Comparison of ENCODE assay signal across 8 cellular contexts in genomic region chr22:26589367-26589844, GRCh38. TPM values are rescaled to one million over a fixed set of nuclear protein-coding genes. Genes with fewer than 3 reads are reported as not detected.
DNase-seq lines count a peak whose midpoint lies in the region; ATAC-seq, FAIRE-seq and TF ChIP-seq lines count a peak whose summit lies in the region.

No MANE protein-coding gene starts in this region.

- peak overlapping the region; percentile 89 for H3K27ac Mint-ChIP-seq in HFFc6

- no peak for ATAC-seq in GM18519 (IDR thresholded peaks at IDR 0.05; ENCODE audit: low FRiP score, unreplicated experiment)

- no peaks in the 10 kb centered on the region; the same call in 1 of the 2 replicates for H3K27me3 Mint-ChIP-seq in HFFc6 (ENCODE audit: insufficient read depth)

- H3K4me3 ChIP-seq in astrocyte of the cerebellum (ENCODE audit: low read depth, low read length) = peak overlapping the region; percentile 86
- peak overlapping the region; percentile 89 for H3K4me3 ChIP-seq in iPS-18c (ENCODE audit: insufficient read depth, low read depth, low read length)
- H3K4me3 ChIP-seq in small intestine (ENCODE audit: low read depth in 1 of 2, low read length in 2 of 2) = peak overlapping the region; percentile 84 to 93

- in situ Hi-C loops in astrocyte of the cerebellum (cut with HindIII; ENCODE audit: low sequenced_read_pairs) = no loop called here

- peak overlapping the region; percentile 91 for H3K4me3 Mint-ChIP-seq in HFFc6

- H3K27me3 ChIP-seq in small intestine (ENCODE audit: control insufficient read depth in 2 of 2, insufficient read depth in 2 of 2, low read length in 2 of 2) = no peaks in the 10 kb centered on the region

- DNase-seq in D341Med (ENCODE audit: low spot score) (peak; percentile 59), HFFc6 (peak; percentile 18), RPMI8226 (peak; percentile 16), astrocyte of the cerebellum (ENCODE audit: low read depth) (no peak), small intestine (peak; percentile 66), AML-193 (lab: John Stamatoyannopoulos, UW) (no peak)

- peak overlapping the region; percentile 66 to 78 for H3K27ac ChIP-seq in small intestine (ENCODE audit: low read depth in 1 of 2, low read length in 1 of 2)

- peaks cover 10% of the 10 kb centered on the region; the same call in 1 of the 2 replicates for H3K36me3 Mint-ChIP-seq in HFFc6 (ENCODE audit: low read depth)

- 0 to 1% (median 0%) methylated on average over 27 to 44 of the region's 44 CpGs for WGBS in small intestine, 3 donors

- FAIRE-seq in small intestine (lab: Jason Lieb, UNC) = no peak

- H3K4me1 Mint-ChIP-seq in HFFc6 (ENCODE audit: low read depth) = peaks cover 51% of the 10 kb centered on the region

- H3K9me3 ChIP-seq in iPS-18c (ENCODE audit: control insufficient read depth, insufficient read depth, low read length) (peaks cover 2% of the 10 kb centered on the region), small intestine (ENCODE audit: control insufficient read depth, low read depth) (no peaks in the 10 kb centered on the region)

- peaks cover 2 to 10% of the 10 kb centered on the region in 2 donors for H3K4me1 ChIP-seq in small intestine (ENCODE audit: control insufficient read depth in 2 of 2, insufficient read depth in 1 of 2, low read depth in 1 of 2, low read length in 1 of 2)

- H3K9me3 Mint-ChIP-seq in HFFc6 = no peaks in the 10 kb centered on the region

- TF ChIP-seq CTCF in HFFc6 (IDR thresholded peaks at IDR 0.05) (no peak; the same call in 1 of the 2 replicates), astrocyte of the cerebellum (IDR thresholded peaks at IDR 0.05; ENCODE audit: low read depth, low read length, missing control alignments) (no peak)

- H3K36me3 ChIP-seq in small intestine (ENCODE audit: control insufficient read depth in 2 of 2, insufficient read depth in 2 of 2, low read length in 2 of 2) = no peaks in the 10 kb centered on the region

RNA-seq across cellular contexts. Expression of gene TPST2, which starts 0.5 kb away (rescaled TPM):
- 10 to 100 TPM; 66.8 to 75.5 (median 73.8) TPM for total RNA-seq in HFFc6 (2021; fragmentation: NEBNext Ultra II Directional; extraction: Animal tissue kit (Norgen Biotek cat#: 25700))
- polyA plus RNA-seq in small intestine = 10 to 100 TPM in 1 of 3 donors, 1 to 10 TPM in 2; 6.3 to 25.3 (median 7.8) TPM

RNA-seq across cellular contexts. Expression of gene CRYBB1, which starts 28.4 kb away (rescaled TPM):
- total RNA-seq in HFFc6 (2021; fragmentation: NEBNext Ultra II Directional; extraction: Animal tissue kit (Norgen Biotek cat#: 25700)) = not detected
- polyA plus RNA-seq in small intestine = under 1 TPM in 1 of 3 donors, not detected in 2; 0.75 TPM

RNA-seq across cellular contexts. Expression of gene CRYBA4, which starts 32.4 kb away (rescaled TPM):
- not detected for total RNA-seq in HFFc6 (2021; fragmentation: NEBNext Ultra II Directional; extraction: Animal tissue kit (Norgen Biotek cat#: 25700))
- polyA plus RNA-seq in small intestine = under 1 TPM in 1 of 3 donors, not detected in 2; 0.10 TPM

Comparison
In these comparisons a context has a peak if more than half of its experiments do, and no peak if none do; other contexts are left out.
1. DNase-seq: peak in D341Med (single experiment), HFFc6 (single experiment), RPMI8226 (single experiment) and small intestine (single experiment); none in astrocyte of the cerebellum (single experiment) and AML-193 (0 of 2).
2. Peak in every context shown above with its lines, with median percentiles within 50 percentile points of each other: H3K4me3 ChIP-seq.